Comparison of ENCODE assay signal across 1 cellular context in the genomic region with DNA sequence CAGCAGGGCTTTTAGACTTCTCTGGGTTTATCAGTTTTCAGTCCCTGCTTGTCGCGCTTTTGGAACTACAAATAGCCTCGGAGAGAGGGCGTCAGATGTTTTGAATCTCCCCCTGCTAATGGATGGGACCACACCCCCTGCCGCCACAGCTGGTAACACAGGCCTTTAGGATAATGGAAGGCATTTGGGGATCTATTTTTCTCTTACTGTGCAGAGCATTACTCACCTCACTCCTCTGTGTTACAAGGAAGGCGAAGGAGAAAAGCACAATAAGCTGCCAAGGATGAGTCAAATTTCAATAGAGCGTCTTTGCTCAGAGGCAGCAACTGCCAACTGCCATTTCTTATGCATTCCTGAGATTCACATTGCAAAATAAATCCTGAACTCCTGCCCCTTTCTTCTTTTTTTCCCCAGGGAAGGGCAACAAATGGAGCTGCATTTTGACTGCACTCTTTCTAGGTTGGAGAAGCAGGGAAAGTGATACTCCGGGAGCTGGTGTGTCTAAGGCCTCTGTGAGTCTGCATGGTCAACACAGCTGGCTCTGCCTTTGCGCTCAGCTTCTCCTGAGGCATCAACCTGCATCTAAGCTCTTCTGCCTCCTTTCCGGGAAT.
TF ChIP-seq lines count a peak whose summit lies in the region.

No MANE protein-coding gene starts in this region.

TF ChIP-seq in IMR-90, 13 proteins besides CTCF, POLR2A, EP300 and RAD21 (continued from another document):
- no peak for TF ChIP-seq USF2 (IDR thresholded peaks at IDR 0.05; ENCODE audit: low read depth, low read length)
- TF ChIP-seq RFX5 (IDR thresholded peaks at IDR 0.05; ENCODE audit: low read depth, low read length) = no peak
- TF ChIP-seq ELK1 (IDR thresholded peaks at IDR 0.05; ENCODE audit: borderline replicate concordance, low read depth, low read length) = no peak
- TF ChIP-seq RCOR1 (IDR thresholded peaks at IDR 0.05; ENCODE audit: insufficient replicate concordance, low read length) = no peak
- no peak for TF ChIP-seq MXI1 (IDR thresholded peaks at IDR 0.05; ENCODE audit: borderline replicate concordance, low read depth, low read length)
- no peak for TF ChIP-seq FOS (IDR thresholded peaks at IDR 0.05; ENCODE audit: low read depth, low read length)
- TF ChIP-seq CHD1 (IDR thresholded peaks at IDR 0.05; ENCODE audit: low read depth, low read length) = no peak
- peak; percentile 89 for TF ChIP-seq CEBPB (IDR thresholded peaks at IDR 0.05; ENCODE audit: low read depth, low read length)
TF ChIP-seq in IMR-90: peak in this region for 3.
